Comparison of ENCODE assay signal across 16 cellular contexts in genomic region chr2:235584269-235585007, GRCh38.
DNase-seq lines count a peak whose midpoint lies in the region; FAIRE-seq and TF ChIP-seq lines count a peak whose summit lies in the region.
"Had no signal": no experiment of that assay in that cellular context is flagged by ENCODE, and none has a peak within 500 bp of the region (broad histone marks: within the 10 kb centered on the region; RNA-seq: fewer than 3 reads in every experiment).

No MANE protein-coding gene starts in this region.

- H3K56ac ChIP-seq in H9 (ENCODE audit: insufficient read length, low read depth, low read length) (no peak overlapping the region), H1 (replicated peaks; ENCODE audit: insufficient read length, low read depth, low read length) (no peak overlapping the region)

- H3K9me3 Mint-ChIP-seq in H9, result peaks cover 3 to 4% of the 10 kb centered on the region in 2 experiments; a peak in 4 of 5 replicates
- H3K9me3 Mint-ChIP-seq in progenitor cell of endocrine pancreas (ENCODE audit: low read depth), result no peaks in the 10 kb centered on the region
- H3K9me3 Mint-ChIP-seq: CD4-positive, alpha-beta T cell had no signal

- H3K18ac ChIP-seq in H9 (ENCODE audit: insufficient read length, low read depth, low read length) (peak overlapping the region; percentile 75), H1 (ENCODE audit: extremely low read depth, low read length) (peak overlapping the region; percentile 36; the same call in 1 of the 2 replicates)

- H3K36me3 Mint-ChIP-seq in H9 (ENCODE audit: insufficient read depth in 1 of 3, low read depth in 3 of 3), result peaks cover 2 to 6% (median 3%) of the 10 kb centered on the region in 3 experiments; a peak in 5 of 7 replicates
- no peaks in the 10 kb centered on the region for H3K36me3 Mint-ChIP-seq in progenitor cell of endocrine pancreas (ENCODE audit: insufficient read depth)

- H3K4me2 ChIP-seq in H9 (ENCODE audit: insufficient read depth, insufficient read length, low read length) (no peak overlapping the region), H1 (ENCODE audit: insufficient read depth in 1 of 2, low read depth in 2 of 2, low read length in 2 of 2) (peak overlapping the region in 1 of 2 experiments; percentile 33; a peak in 2 of 4 replicates)
- H3K4me2 ChIP-seq: BLaER1 treated with 17β-estradiol and CSF1 and Interleukin-3, amounts not matched to agents 10 nM and 100 nM had no signal

- H3K79me2 ChIP-seq in H9 (ENCODE audit: insufficient read depth, low read length) (peaks cover 12% of the 10 kb centered on the region; the same call in 1 of the 2 replicates), H1 (ENCODE audit: control insufficient read depth in 1 of 2, insufficient read depth in 2 of 2, low read length in 2 of 2) (peaks cover 4 to 67% of the 10 kb centered on the region in 2 experiments; a peak in 3 of 4 replicates)

- TF ChIP-seq POLR2A in H1 (IDR thresholded peaks at IDR 0.05; ENCODE audit: control extremely low read depth in 1 of 2, low read depth in 2 of 2, low read length in 2 of 2), result no peak

- no peaks in the 10 kb centered on the region for H3K23me2 ChIP-seq in H9 (ENCODE audit: insufficient read length, low read depth, low read length, poor library complexity, severe bottlenecking)
- H3K23me2 ChIP-seq in H1 (ENCODE audit: low read depth, low read length), result no peaks in the 10 kb centered on the region

- no peak overlapping the region for H3K4me3 ChIP-seq in H1 (ENCODE audit: extremely low read depth in 1 of 4, insufficient read depth in 2 of 4, low read depth in 3 of 4, low read length in 4 of 4)
- no peak overlapping the region for H3K4me3 ChIP-seq in ascending aorta
- H3K4me3 ChIP-seq: BLaER1 treated with 17β-estradiol and CSF1 and Interleukin-3, amounts not matched to agents 10 nM and 100 nM; GM12878 had no signal

- no peak overlapping the region for H3T11ph ChIP-seq in H9 (ENCODE audit: low read length)

- no peak overlapping the region for H3K23ac ChIP-seq in H9 (ENCODE audit: insufficient read length, low read depth, low read length)
- no peak overlapping the region for H3K23ac ChIP-seq in H1 (ENCODE audit: insufficient read length)

- H3K27ac ChIP-seq in H9 (ENCODE audit: insufficient read length, low read depth, low read length), result no peak overlapping the region
- H3K27ac ChIP-seq in H1 (ENCODE audit: low read depth, low read length), result no peak overlapping the region
- H3K27ac ChIP-seq in ascending aorta, result no peak overlapping the region
- H3K27ac ChIP-seq: BLaER1 treated with 17β-estradiol and CSF1 and Interleukin-3, amounts not matched to agents 10 nM and 100 nM had no signal

- H3K9me3 ChIP-seq in H9 (ENCODE audit: control insufficient read depth, low read depth, low read length), result no peaks in the 10 kb centered on the region
- H3K9me3 ChIP-seq in H1 (ENCODE audit: insufficient read depth in 2 of 2, low read depth in 1 of 2, low read length in 1 of 2), result no peaks in the 10 kb centered on the region; a peak in 2 of 4 replicates
- H3K9me3 ChIP-seq in ascending aorta, result no peaks in the 10 kb centered on the region

- H3K4me1 ChIP-seq in H9 (ENCODE audit: insufficient read depth, low read length), result peaks cover 19% of the 10 kb centered on the region
- peaks cover 0 to 25% (median 8%) of the 10 kb centered on the region in 4 experiments; a peak in 6 of 7 replicates for H3K4me1 ChIP-seq in H1 (replicated peaks in 1 of 4; ENCODE audit: control insufficient read depth in 3 of 4, insufficient read depth in 4 of 4, low read length in 3 of 4)
- H3K4me1 ChIP-seq in ascending aorta, result no peaks in the 10 kb centered on the region

- peak overlapping the region in 1 of 3 experiments; percentile 12; a peak in 2 of 7 replicates for H3K27ac Mint-ChIP-seq in H9
- H3K27ac Mint-ChIP-seq in progenitor cell of endocrine pancreas, result peak overlapping the region; percentile 6
- H3K27ac Mint-ChIP-seq: CD4-positive, alpha-beta T cell; IgD-negative memory B cell had no signal

- H4K8ac ChIP-seq in H9 (replicated peaks; ENCODE audit: insufficient read length, low read depth, low read length) (no peak overlapping the region), H1 (ENCODE audit: extremely low read depth, insufficient read depth, low read length) (0 out of 2 replicates have a peak overlapping the region, but pooled peaks have one; percentile 1)

- no peaks in the 10 kb centered on the region for H3K27me3 Mint-ChIP-seq in H9 (ENCODE audit: low read depth)
- H3K27me3 Mint-ChIP-seq in progenitor cell of endocrine pancreas, result no peaks in the 10 kb centered on the region
- H3K27me3 Mint-ChIP-seq: IgD-negative memory B cell had no signal

- no peak for TF ChIP-seq EP300 in H1 (IDR thresholded peaks at IDR 0.05; ENCODE audit: borderline replicate concordance in 1 of 2, low read depth in 2 of 2, low read length in 2 of 2)

- H3K36me3 ChIP-seq in H1 (ENCODE audit: control insufficient read depth in 2 of 4, insufficient read depth in 4 of 4, low read length in 3 of 4) (no peaks in the 10 kb centered on the region), ascending aorta (no peaks in the 10 kb centered on the region)

- POLR2A ChIA-PET in H1 (lab: Charles Lee; ENCODE audit: partially characterized antibody), result no interaction called here

- H2BK12ac ChIP-seq in H9 (ENCODE audit: insufficient read length, low read depth, low read length) (no peak overlapping the region), H1 (ENCODE audit: low read depth, low read length) (0 out of 2 replicates have a peak overlapping the region, but pooled peaks have one; percentile 60)

- H4K5ac ChIP-seq in H9 (ENCODE audit: insufficient read length, low read depth, low read length) (peak overlapping the region; percentile 65), H1 (ENCODE audit: insufficient read length, low read depth, low read length) (no peak overlapping the region)

- H2BK120ac ChIP-seq in H9 (ENCODE audit: low read depth, low read length, poor library complexity, severe bottlenecking) (no peak overlapping the region), H1 (replicated peaks; ENCODE audit: low read depth, low read length) (no peak overlapping the region)

- TF ChIP-seq RAD21 in H1 (IDR thresholded peaks at IDR 0.05 in 1 of 2, conservative IDR thresholded peaks at IDR 0.05 in 1 of 2; ENCODE audit: low read depth in 2 of 2, low read length in 2 of 2), result no peak

- no peak overlapping the region for H2BK20ac ChIP-seq in H9 (ENCODE audit: low read depth, low read length, poor library complexity, severe bottlenecking)
- no peak overlapping the region for H2BK20ac ChIP-seq in H1 (ENCODE audit: low read length)

- H4K91ac ChIP-seq in H9 (ENCODE audit: insufficient read length, low read depth, low read length), result no peak overlapping the region
- H4K91ac ChIP-seq in H1 (replicated peaks; ENCODE audit: insufficient read length, low read length), result no peak overlapping the region

- intact Hi-C loops in ascending aorta (cut with DNase I), result no loop called here

- H3K79me1 ChIP-seq in H9 (ENCODE audit: insufficient read depth, low read depth, low read length, poor library complexity, severe bottlenecking), result peaks cover 2% of the 10 kb centered on the region
- H3K79me1 ChIP-seq in H1 (ENCODE audit: low read depth, low read length), result peaks cover 14% of the 10 kb centered on the region

- peaks cover 51 to 63% of the 10 kb centered on the region in 2 experiments for H3K4me1 Mint-ChIP-seq in H9
- H3K4me1 Mint-ChIP-seq in progenitor cell of endocrine pancreas (ENCODE audit: low read depth), result peaks cover 10% of the 10 kb centered on the region
- H3K4me1 Mint-ChIP-seq: IgD-negative memory B cell had no signal

- TF ChIP-seq CTCF in H9 (conservative IDR thresholded peaks at IDR 0.05) (no peak), H1 (IDR thresholded peaks at IDR 0.05; ENCODE audit: control extremely low read depth in 1 of 3, insufficient read depth in 1 of 3, low read depth in 1 of 3, low read length in 3 of 3) (no peak), progenitor cell of endocrine pancreas (IDR thresholded peaks at IDR 0.05; ENCODE audit: unreplicated experiment) (no peak), ascending aorta (IDR thresholded peaks at IDR 0.05) (no peak)

- H2BK5ac ChIP-seq in H9 (ENCODE audit: insufficient read length, low read length) (no peak overlapping the region), H1 (ENCODE audit: low read depth, low read length) (peak overlapping the region; percentile 60; the same call in 1 of the 2 replicates)

- H3K4ac ChIP-seq in H9 (ENCODE audit: low read depth, low read length) (no peak overlapping the region), H1 (replicated peaks; ENCODE audit: insufficient read length, low read depth, low read length) (peak overlapping the region; percentile 55)

- CTCF ChIA-PET in H1 (lab: Charles Lee; ENCODE audit: partially characterized antibody), result interaction anchor here (0.6 to 4.6 kb wide), 5 partner anchors 11 to 240 kb away, joined by 3 to 31 read pairs (median 4); no protein-coding TSS in a partner anchor

- peak; percentile 48 for FAIRE-seq in H1 (lab: Jason Lieb, UNC)
- FAIRE-seq: GM12878, GM18507 had no signal

- H2BK15ac ChIP-seq in H9 (ENCODE audit: low read depth, low read length) (no peak overlapping the region), H1 (ENCODE audit: low read length) (peak overlapping the region; percentile 83; the same call in 1 of the 2 replicates)

- DNase-seq in H9 (no peak), NCI-H2107 (lab: John Stamatoyannopoulos, UW) (peak; percentile 24), H1 (ENCODE audit: low read depth in 1 of 2, low spot score in 2 of 2) (no peak), progenitor cell of endocrine pancreas (ENCODE audit: low spot score, unreplicated experiment) (no peak), cortex of kidney (lab: John Stamatoyannopoulos, UW) (no peak), NCI-H1694 treated with DMSO at 0.1 percent for 48 hours (lab: John Stamatoyannopoulos, UW) (no peak), ascending aorta (ENCODE audit: low spot score in 2 of 2) (no peak), NOMO-1 (lab: John Stamatoyannopoulos, UW; ENCODE audit: unreplicated experiment in 2 of 2) (no peak)
- DNase-seq: ACHN; Calu3; CD4-positive, alpha-beta T cell; DMS 273 treated with DMSO at 0.1 percent for 48 hours had no signal

- H3K14ac ChIP-seq in H9 (ENCODE audit: insufficient read depth, low read length), result peak overlapping the region; percentile 61; the same call in 1 of the 2 replicates
- H3K14ac ChIP-seq in H1 (ENCODE audit: insufficient read length), result no peak overlapping the region

- H3K4me3 Mint-ChIP-seq in H9 (no peak overlapping the region), progenitor cell of endocrine pancreas (ENCODE audit: low read depth) (no peak overlapping the region)
- H3K4me3 Mint-ChIP-seq: CD4-positive, alpha-beta T cell; IgD-negative memory B cell had no signal

- H3K27me3 ChIP-seq in H9 (ENCODE audit: insufficient read depth, low read length) (no peaks in the 10 kb centered on the region), H1 (replicated peaks in 1 of 4; ENCODE audit: control insufficient read depth in 3 of 4, extremely low read depth in 1 of 4, insufficient read depth in 3 of 4, low read length in 3 of 4) (no peaks in the 10 kb centered on the region), ascending aorta (no peaks in the 10 kb centered on the region)
- H3K27me3 ChIP-seq: BLaER1 treated with 17β-estradiol and CSF1 and Interleukin-3, amounts not matched to agents 10 nM and 100 nM had no signal

- H2AK5ac ChIP-seq in H9 (ENCODE audit: insufficient read length, low read length) (peak overlapping the region; percentile 93), H1 (ENCODE audit: low read depth, low read length) (peak overlapping the region; percentile 98)

- H4K20me1 ChIP-seq in H9 (ENCODE audit: control insufficient read depth, insufficient read depth, insufficient read length) (no peaks in the 10 kb centered on the region), H1 (replicated peaks in 1 of 2; ENCODE audit: control insufficient read depth in 1 of 2, insufficient read depth in 2 of 2, low read length in 2 of 2) (peaks cover 0 to 4% of the 10 kb centered on the region in 2 experiments)

- H2AFZ ChIP-seq in H9 (ENCODE audit: low read length) (no peak overlapping the region), H1 (ENCODE audit: low read length) (no peak overlapping the region)

- no CpG with 5 or more reads among the region's 16 CpGs for WGBS in H9 (ENCODE audit: extremely low coverage, insufficient read length, low lambda C conversion rate)
- WGBS in H1 (ENCODE audit: extremely low coverage in 1 of 2, insufficient coverage in 1 of 2, insufficient read length in 1 of 2, insufficient replicate concordance in 2 of 2, low coverage in 1 of 2, low lambda C conversion rate in 2 of 2, missing lambda C conversion rate in 1 of 2), 2 experiments, result 74% methylated on average over 10 of the region's 16 CpGs; no CpG with 5 or more reads in 1 of the 2 experiments

- H3K9ac ChIP-seq in H9 (ENCODE audit: extremely low read depth, insufficient read length, low read length), result no peak overlapping the region
- H3K9ac ChIP-seq in H1 (replicated peaks in 1 of 4; ENCODE audit: extremely low read depth in 1 of 4, low read depth in 3 of 4, low read length in 3 of 4), result peak overlapping the region in 1 of 4 experiments; percentile 32; a peak in 1 of 7 replicates
- H3K9ac ChIP-seq: BLaER1 treated with 17β-estradiol and CSF1 and Interleukin-3, amounts not matched to agents 10 nM and 100 nM had no signal
